28 cellular contexts compared by ENCODE assay signal in the genomic region with DNA sequence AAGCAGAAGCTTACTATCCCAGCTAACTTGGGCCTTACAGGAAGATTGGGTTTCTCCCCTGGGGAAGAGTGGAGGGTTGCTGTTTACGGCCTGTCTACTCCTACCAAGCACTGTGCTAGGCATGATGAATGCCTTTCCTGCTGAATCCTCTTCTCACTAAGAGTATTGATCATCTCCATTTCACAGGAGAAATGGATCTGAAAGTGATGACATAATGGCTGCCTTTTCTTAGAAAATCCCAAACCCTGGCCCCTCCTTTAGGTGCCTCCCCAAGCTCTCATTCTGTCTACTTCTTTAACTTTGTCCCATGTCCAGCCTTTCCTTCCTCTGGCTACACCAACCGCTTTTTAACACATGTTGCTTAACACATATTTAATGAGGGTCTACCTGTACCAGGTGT.
"Had no signal": no experiment of that assay in that cellular context is flagged by ENCODE, and none has a peak within 500 bp of the region (broad histone marks: within the 10 kb centered on the region; RNA-seq: fewer than 3 reads in every experiment).

No MANE protein-coding gene starts in this region.

- H3K27ac ChIP-seq: brain microvascular endothelial cell, SJCRH30, SK-N-MC, WERI-Rb-1 had no signal

- H3K4me3 ChIP-seq: K562, SJCRH30, SK-N-MC had no signal

- H3K36me3 ChIP-seq: brain microvascular endothelial cell, SJCRH30, WERI-Rb-1 had no signal

- H3K27me3 Mint-ChIP-seq: activated naive CD8-positive, alpha-beta T cell treated with anti-CD3 and anti-CD28 coated beads for 36 hours; activated T-cell treated with anti-CD3 and anti-CD28 coated beads, Interleukin-2, amount 50 U/mL, for 24 hours had no signal

- H3K27me3 ChIP-seq: brain microvascular endothelial cell, SJCRH30 had no signal

- DNase-seq: activated CD4-positive, alpha-beta T cell treated with anti-CD3 and anti-CD28 coated beads for 1 hour; activated CD4-positive, alpha-beta T cell treated with anti-CD3 and anti-CD28 coated beads for 48 hours; activated CD4-positive, CD25-positive, alpha-beta regulatory T cell; activated CD8-positive, alpha-beta T cell treated with anti-CD3 and anti-CD28 coated beads, Interleukin-2, amount 10 ng/mL, durations not matched to agents 7 days and 5 days; activated naive CD4-positive, alpha-beta T cell; activated naive CD8-positive, alpha-beta T cell treated with anti-CD3 and anti-CD28 coated beads for 36 hours; activated T-cell treated with anti-CD3 and anti-CD28 coated beads, Interleukin-2, amount 50 U/mL, for 24 hours; amniotic stem cell; aorta; brain microvascular endothelial cell; central memory CD4-positive, alpha-beta T cell; IMR-90; Karpas-422; NCI-H1105; NCI-H1417 treated with DMSO at 0.1 percent for 48 hours; NCI-H1930; NCI-H2081 treated with DMSO at 0.1 percent for 48 hours; NCI-H2171 treated with DMSO at 0.1 percent for 48 hours; NCI-H2227 treated with DMSO at 0.1 percent for 48 hours; NCI-H446; NCI-H510A treated with DMSO at 0.1 percent for 48 hours; SHP77; SJCRH30; T1000; WERI-Rb-1 had no signal

- H3K9me3 Mint-ChIP-seq: activated naive CD8-positive, alpha-beta T cell treated with anti-CD3 and anti-CD28 coated beads for 36 hours; activated T-cell treated with anti-CD3 and anti-CD28 coated beads, Interleukin-2, amount 50 U/mL, for 24 hours had no signal

- H3K36me3 Mint-ChIP-seq: activated naive CD8-positive, alpha-beta T cell treated with anti-CD3 and anti-CD28 coated beads for 36 hours had no signal

- H3K9me3 ChIP-seq: SJCRH30 had no signal

- H3K27ac Mint-ChIP-seq: activated CD8-positive, alpha-beta T cell treated with anti-CD3 and anti-CD28 coated beads, Interleukin-2, amount 10 ng/mL, durations not matched to agents 7 days and 5 days; activated naive CD8-positive, alpha-beta T cell treated with anti-CD3 and anti-CD28 coated beads for 36 hours; activated T-cell treated with anti-CD3 and anti-CD28 coated beads, Interleukin-2, amount 50 U/mL, for 24 hours had no signal

- H3K4me3 Mint-ChIP-seq: activated CD8-positive, alpha-beta T cell treated with anti-CD3 and anti-CD28 coated beads, Interleukin-2, amount 10 ng/mL, durations not matched to agents 7 days and 5 days; activated naive CD8-positive, alpha-beta T cell treated with anti-CD3 and anti-CD28 coated beads for 36 hours; activated T-cell treated with anti-CD3 and anti-CD28 coated beads, Interleukin-2, amount 50 U/mL, for 24 hours had no signal

- ATAC-seq: activated CD8-positive, alpha-beta T cell treated with anti-CD3 and anti-CD28 coated beads, Interleukin-2, amount 10 ng/mL, durations not matched to agents 7 days and 5 days; Panc1 had no signal
